9 cellular contexts compared by ENCODE assay signal in the genomic region with DNA sequence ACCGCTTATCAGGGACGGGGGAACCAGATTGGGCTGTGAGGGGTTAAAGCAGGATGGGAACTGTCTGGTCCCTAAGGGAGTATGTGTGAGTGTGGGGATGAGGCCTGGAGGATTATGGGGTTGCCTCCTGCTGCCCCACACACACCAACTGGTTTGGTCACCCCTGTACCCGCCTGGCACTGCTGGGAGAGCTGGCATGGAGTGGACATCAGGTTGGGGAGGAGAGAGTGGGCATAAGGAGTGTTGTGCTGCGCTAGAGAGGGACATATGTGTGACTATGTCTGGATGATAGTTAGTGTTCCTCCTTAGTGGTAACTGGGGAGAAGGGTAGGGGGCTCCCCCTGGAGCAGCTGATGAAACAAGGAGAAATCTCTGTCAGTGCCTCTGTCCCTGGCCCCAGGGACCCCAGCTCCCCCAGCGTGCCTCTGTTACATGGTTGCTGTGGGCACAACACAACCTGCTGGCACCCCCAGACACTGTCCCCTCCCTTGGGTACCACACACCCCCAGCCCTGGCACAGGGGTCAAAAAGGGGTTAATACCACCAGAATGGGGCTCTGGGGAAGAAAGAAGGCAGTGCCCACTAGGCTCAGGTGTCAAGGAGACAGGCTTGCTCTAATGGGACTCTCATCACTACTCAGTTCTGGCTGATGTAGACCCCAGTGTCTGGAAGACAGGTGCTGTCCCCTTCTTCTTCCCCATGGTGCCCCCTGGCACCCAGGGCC. TPM values are rescaled to one million over a fixed set of nuclear protein-coding genes. Genes with fewer than 3 reads are reported as not detected.
A peak's percentile ranks its signal among the peaks of the same experiment; 100 is the strongest.
DNase-seq lines count a peak whose midpoint lies in the region; ATAC-seq, FAIRE-seq and TF ChIP-seq lines count a peak whose summit lies in the region.
"Had no signal": no experiment of that assay in that cellular context is flagged by ENCODE, and none has a peak within 500 bp of the region (broad histone marks: within the 10 kb centered on the region; RNA-seq: fewer than 3 reads in every experiment).

No MANE protein-coding gene starts in this region.

- no peak for TF ChIP-seq RAD21 in HepG2 (CRISPR knock-in tag; IDR thresholded peaks at IDR 0.05)

- TF ChIP-seq POLR2A in HepG2 (IDR thresholded peaks at IDR 0.05; ENCODE audit: insufficient read depth in 1 of 2, low read depth in 2 of 2, low read length in 2 of 2), result no peak; a peak in 1 of 4 replicates
- no peak for TF ChIP-seq POLR2A in thyroid gland (IDR thresholded peaks at IDR 0.05)

- peaks cover 18% of the 10 kb centered on the region for H3K36me3 Mint-ChIP-seq in activated CD4-positive, alpha-beta T cell treated with anti-CD3 and anti-CD28 coated beads for 36 hours (ENCODE audit: low read depth)

- TF ChIP-seq CTCF in astrocyte of the cerebellum (IDR thresholded peaks at IDR 0.05; ENCODE audit: low read depth, low read length, missing control alignments) (no peak), HepG2 (CRISPR knock-in tag; IDR thresholded peaks at IDR 0.05) (no peak), thyroid gland (IDR thresholded peaks at IDR 0.05) (no peak)

- H3K4me1 ChIP-seq in HepG2 (ENCODE audit: insufficient read depth, low read length) (peaks cover 60% of the 10 kb centered on the region), thyroid gland (peaks cover 61 to 65% of the 10 kb centered on the region in 2 donors)

- H3K4me1 Mint-ChIP-seq in activated CD4-positive, alpha-beta T cell treated with anti-CD3 and anti-CD28 coated beads for 36 hours, result peaks cover 46% of the 10 kb centered on the region

- no peaks in the 10 kb centered on the region for H3K9me3 ChIP-seq in HepG2 (ENCODE audit: low read length)
- no peaks in the 10 kb centered on the region for H3K9me3 ChIP-seq in thyroid gland

- H3K27me3 ChIP-seq in HepG2 (ENCODE audit: control insufficient read depth in 1 of 2, insufficient read depth in 2 of 2, low read length in 2 of 2) (no peaks in the 10 kb centered on the region; a peak in 1 of 5 replicates), thyroid gland (no peaks in the 10 kb centered on the region)

- CTCF ChIA-PET in activated CD4-positive, alpha-beta T cell treated with anti-CD3 and anti-CD28 coated beads for 36 hours (lab: Charles Lee), result interaction anchor here (0.6 to 8.0 kb wide), 3 partner anchors 10 to 189 kb away, joined by 3 to 86 read pairs (median 3); no protein-coding TSS in a partner anchor
- CTCF ChIA-PET in HepG2 (lab: Yijun Ruan, JAX; ENCODE audit: low intra/inter-chr PET ratio, low total read pairs), result interaction anchor here (1.6 kb wide), 1 partner anchor 13 kb away, joined by 5 read pairs; no protein-coding TSS in a partner anchor

- BruUV-seq in HepG2 (replicated peaks; lab: Mats Ljungman, UMichigan), result no TSS peak

- H3K9ac ChIP-seq in HepG2 (ENCODE audit: insufficient read depth, low read depth, low read length), result peak overlapping the region; percentile 95

- peak overlapping the region; percentile 96 for H3K4me3 Mint-ChIP-seq in activated CD4-positive, alpha-beta T cell treated with anti-CD3 and anti-CD28 coated beads for 36 hours

- no peak for TF ChIP-seq EP300 in HepG2 (IDR thresholded peaks at IDR 0.05; ENCODE audit: low read depth in 2 of 2, low read length in 2 of 2)
- TF ChIP-seq EP300 in HepG2 (CRISPR knock-in tag; IDR thresholded peaks at IDR 0.05; ENCODE audit: borderline replicate concordance), result no peak

- intact Hi-C loops in activated CD4-positive, alpha-beta T cell treated with anti-CD3 and anti-CD28 coated beads for 36 hours (cut with DNase I, micrococcal nuclease), result loop anchor here (5.0 to 10.0 kb wide), 6 partner anchors 48 to 1500 kb away; a partner anchor contains a TSS
- intact Hi-C loops in HepG2 (cut with micrococcal nuclease; ENCODE audit: unreplicated experiment), result loop anchor here (5.0 kb wide), 1 partner anchor 447 kb away; a partner anchor contains a TSS
- intact Hi-C loops in thyroid gland (cut with DNase I), result no loop called here

- H3K36me3 ChIP-seq in HepG2 (replicated peaks in 1 of 2; ENCODE audit: control insufficient read depth in 1 of 2, insufficient read depth in 2 of 2, low read length in 2 of 2) (peaks cover 0 to 1% of the 10 kb centered on the region in 2 experiments; a peak in 3 of 5 replicates), thyroid gland (no peaks in the 10 kb centered on the region)

- peak overlapping the region; percentile 82 for H3K4me3 ChIP-seq in astrocyte of the cerebellum (ENCODE audit: low read depth, low read length)
- peak overlapping the region; percentile 86 to 98 (median 98) for H3K4me3 ChIP-seq in HepG2 (replicated peaks in 1 of 3; ENCODE audit: insufficient read depth in 1 of 3, low read depth in 2 of 3, low read length in 3 of 3)
- H3K4me3 ChIP-seq in thyroid gland (replicated peaks in 1 of 3), result peak overlapping the region; percentile 25 to 93 (median 86)

- no peaks in the 10 kb centered on the region for H3K9me3 Mint-ChIP-seq in activated CD4-positive, alpha-beta T cell treated with anti-CD3 and anti-CD28 coated beads for 36 hours (ENCODE audit: low read depth)

- peaks cover 40% of the 10 kb centered on the region for H3K79me2 ChIP-seq in HepG2 (ENCODE audit: insufficient read depth, low read length)

- POLR2A ChIA-PET in activated CD4-positive, alpha-beta T cell treated with anti-CD3 and anti-CD28 coated beads for 36 hours (lab: Charles Lee), result interaction anchor here (1.1 to 1.3 kb wide), 2 partner anchors 11 to 30 kb away, joined by 3 read pairs; a partner anchor contains a TSS
- POLR2A ChIA-PET in HepG2 (lab: Yijun Ruan, JAX), result interaction anchor here (0.8 to 6.7 kb wide), 9 partner anchors 9 to 68 kb away, joined by 3 to 90 read pairs (median 3); a partner anchor contains a TSS

- peak overlapping the region; percentile 89 for H3K4me2 ChIP-seq in HepG2 (ENCODE audit: low read depth, low read length)

- H4K20me1 ChIP-seq in HepG2 (ENCODE audit: insufficient read depth, low read length), result peaks cover 4% of the 10 kb centered on the region; the same call in 1 of the 2 replicates

- H3K27ac Mint-ChIP-seq in activated CD4-positive, alpha-beta T cell treated with anti-CD3 and anti-CD28 coated beads for 36 hours, result peak overlapping the region; percentile 95

- DNase-seq in activated CD4-positive, alpha-beta T cell treated with anti-CD3 and anti-CD28 coated beads for 36 hours, result peak; percentile 66
- no peak for DNase-seq in activated CD4-positive, alpha-beta T cell treated with anti-CD3 and anti-CD28 coated beads for 4 hours
- no peak for DNase-seq in astrocyte of the cerebellum (ENCODE audit: low read depth)
- no peak for DNase-seq in HepG2 (ENCODE audit: low spot score)
- DNase-seq in thyroid gland, result no peak
- no peak for DNase-seq in NCI-H187 treated with DMSO at 0.1 percent for 48 hours (lab: John Stamatoyannopoulos, UW)
- DNase-seq: DND-41 had no signal

- H3K27me3 Mint-ChIP-seq in activated CD4-positive, alpha-beta T cell treated with anti-CD3 and anti-CD28 coated beads for 36 hours, result no peaks in the 10 kb centered on the region

- H2AFZ ChIP-seq in HepG2 (ENCODE audit: low read length), result no peak overlapping the region

- WGBS in HepG2 (ENCODE audit: low lambda C conversion rate), result 51% methylated on average over 4 of the region's 5 CpGs
- 21 to 34% methylated on average over 5 of the region's 5 CpGs for whole genome bisulfite sequencing in thyroid gland, 2 donors

- H3K27ac ChIP-seq in HepG2 (ENCODE audit: extremely low read length, insufficient read depth, low read length) (peak overlapping the region; percentile 97), thyroid gland (peak overlapping the region; percentile 91 to 99 (median 95))

- in situ Hi-C loops in astrocyte of the cerebellum (cut with HindIII; ENCODE audit: low sequenced_read_pairs), result no loop called here
- in situ Hi-C loops in HepG2 (cut with HindIII; ENCODE audit: extremely low pct_ligation_motif_present, low pct_unique_long_range_greater_than_20kb), result no loop called here

- FAIRE-seq in HepG2 (lab: Jason Lieb, UNC), result no peak

- no peak for ATAC-seq in activated CD4-positive, alpha-beta T cell treated with anti-CD3 and anti-CD28 coated beads for 36 hours
- ATAC-seq in HepG2 (no peak), GM21786 (IDR thresholded peaks at IDR 0.05; ENCODE audit: unreplicated experiment) (no peak), HG02610 (IDR thresholded peaks at IDR 0.05; ENCODE audit: unreplicated experiment) (no peak)

RNA-seq across cellular contexts. Expression of a gene that starts 1.9 kb away (rescaled TPM):
- 100 to 1,000 TPM in 1 of 2 experiments, 10 to 100 TPM in 1; 94.0 to 105 TPM for total RNA-seq in activated CD4-positive, alpha-beta T cell treated with anti-CD3 and anti-CD28 coated beads for 36 hours
- total RNA-seq in HepG2 (2016; rRNA removed; fragmentation: Illumina TruSeq; extraction: Trizol), result 10.1 and 15.5 TPM in 2 replicates
- total RNA-seq in HepG2 (2016; cell fraction: cytosol; rRNA removed; fragmentation: Illumina TruSeq; extraction: Trizol; ENCODE audit: low read depth), result 2.1 and 2.9 TPM in 2 replicates
- total RNA-seq in HepG2 (2016; cell fraction: insoluble cytoplasmic fraction; rRNA removed; fragmentation: Illumina TruSeq; extraction: Trizol), result 9.4 and 15.2 TPM in 2 replicates
- 7.3 and 8.2 TPM in 2 replicates for total RNA-seq in HepG2 (2016; cell fraction: membrane; rRNA removed; fragmentation: Illumina TruSeq; extraction: Trizol)
- 12.6 TPM in 2 replicates for total RNA-seq in HepG2 (2016; cell fraction: nucleus; rRNA removed; fragmentation: Illumina TruSeq; extraction: Trizol)
- polyA plus RNA-seq in HepG2 (2011; rRNA removed), result 17.5 and 22.3 TPM in 2 replicates
- polyA plus RNA-seq in HepG2 (2011; cell fraction: cytosol; rRNA removed), result 15.0 and 19.2 TPM in 2 replicates
- 45.5 and 50.7 TPM in 2 replicates for polyA plus RNA-seq in HepG2 (2011; cell fraction: nucleus; rRNA removed)
- polyA plus RNA-seq in HepG2 (2012), result 9.8 and 10.8 TPM in 2 replicates
- 1.1 and 1.7 TPM in 2 replicates for polyA plus RNA-seq in HepG2 (2016; cell fraction: cytosol; fragmentation: Illumina TruSeq; extraction: Trizol; ENCODE audit: low read depth)
- polyA plus RNA-seq in HepG2 (2016; cell fraction: insoluble cytoplasmic fraction; fragmentation: Illumina TruSeq; extraction: Trizol; ENCODE audit: low read depth), result 10.5 and 12.2 TPM in 2 replicates
- 4.4 and 5.4 TPM in 2 replicates for polyA plus RNA-seq in HepG2 (2016; cell fraction: membrane; fragmentation: Illumina TruSeq; extraction: Trizol; ENCODE audit: low read depth)
- polyA plus RNA-seq in HepG2 (2016; cell fraction: nucleus; fragmentation: Illumina TruSeq; extraction: Trizol; ENCODE audit: insufficient read depth, low read depth), result 31.6 and 39.9 TPM in 2 replicates
- 32.5 and 45.9 TPM in 2 replicates for polyA minus RNA-seq in HepG2 (2011; rRNA and poly(A)+ RNA removed; ENCODE audit: low replicate concordance)
- polyA minus RNA-seq in HepG2 (2011; cell fraction: cytosol; rRNA and poly(A)+ RNA removed), result 9.9 and 13.2 TPM in 2 replicates
- 10.3 and 13.3 TPM in 2 replicates for polyA minus RNA-seq in HepG2 (2011; cell fraction: nucleus; rRNA and poly(A)+ RNA removed)
- 10 to 100 TPM; 35.7 to 89.8 (median 47.3) TPM for total RNA-seq in thyroid gland

RNA-seq across cellular contexts. Expression of a gene that starts 11.1 kb away (rescaled TPM):
- under 1 TPM; 0.79 to 0.80 TPM for total RNA-seq in activated CD4-positive, alpha-beta T cell treated with anti-CD3 and anti-CD28 coated beads for 36 hours
- total RNA-seq in HepG2 (2016; rRNA removed; fragmentation: Illumina TruSeq; extraction: Trizol), result 0.29 TPM in 1 of 2 replicates, not detected in the other
- total RNA-seq in HepG2 (2016; cell fraction: cytosol; rRNA removed; fragmentation: Illumina TruSeq; extraction: Trizol; ENCODE audit: low read depth), result not detected in 2 replicates
- 0.32 TPM in 1 of 2 replicates, not detected in the other for total RNA-seq in HepG2 (2016; cell fraction: insoluble cytoplasmic fraction; rRNA removed; fragmentation: Illumina TruSeq; extraction: Trizol)
- not detected in 2 replicates for total RNA-seq in HepG2 (2016; cell fraction: membrane; rRNA removed; fragmentation: Illumina TruSeq; extraction: Trizol)
- 1.1 and 1.3 TPM in 2 replicates for total RNA-seq in HepG2 (2016; cell fraction: nucleus; rRNA removed; fragmentation: Illumina TruSeq; extraction: Trizol)
- polyA plus RNA-seq in HepG2 (2011; rRNA removed), result not detected in 2 replicates
- not detected in 2 replicates for polyA plus RNA-seq in HepG2 (2011; cell fraction: cytosol; rRNA removed)
- polyA plus RNA-seq in HepG2 (2011; cell fraction: nucleus; rRNA removed), result 0.29 and 0.40 TPM in 2 replicates
- not detected in 2 replicates for polyA plus RNA-seq in HepG2 (2012)
- not detected in 2 replicates for polyA plus RNA-seq in HepG2 (2016; cell fraction: cytosol; fragmentation: Illumina TruSeq; extraction: Trizol; ENCODE audit: low read depth)
- polyA plus RNA-seq in HepG2 (2016; cell fraction: insoluble cytoplasmic fraction; fragmentation: Illumina TruSeq; extraction: Trizol; ENCODE audit: low read depth), result not detected in 2 replicates
- not detected in 2 replicates for polyA plus RNA-seq in HepG2 (2016; cell fraction: membrane; fragmentation: Illumina TruSeq; extraction: Trizol; ENCODE audit: low read depth)
- not detected in 2 replicates for polyA plus RNA-seq in HepG2 (2016; cell fraction: nucleus; fragmentation: Illumina TruSeq; extraction: Trizol; ENCODE audit: insufficient read depth, low read depth)
- 1.3 and 7.6 TPM in 2 replicates for polyA minus RNA-seq in HepG2 (2011; rRNA and poly(A)+ RNA removed; ENCODE audit: low replicate concordance)
- polyA minus RNA-seq in HepG2 (2011; cell fraction: cytosol; rRNA and poly(A)+ RNA removed), result not detected in 2 replicates
- 1.6 TPM in 1 of 2 replicates, not detected in the other for polyA minus RNA-seq in HepG2 (2011; cell fraction: nucleus; rRNA and poly(A)+ RNA removed)
- total RNA-seq in thyroid gland, result not detected

RNA-seq across cellular contexts. Expression of a gene that starts 21.4 kb away (rescaled TPM):
- total RNA-seq in activated CD4-positive, alpha-beta T cell treated with anti-CD3 and anti-CD28 coated beads for 36 hours, result 10 to 100 TPM; 38.0 to 42.4 TPM
- total RNA-seq in HepG2 (2016; rRNA removed; fragmentation: Illumina TruSeq; extraction: Trizol) (32.8 and 32.9 TPM in 2 replicates), thyroid gland (10 to 100 TPM; 24.1 to 39.3 (median 31.1) TPM)
- total RNA-seq in HepG2 (2016; cell fraction: cytosol; rRNA removed; fragmentation: Illumina TruSeq; extraction: Trizol; ENCODE audit: low read depth), result 21.5 and 22.7 TPM in 2 replicates
- total RNA-seq in HepG2 (2016; cell fraction: insoluble cytoplasmic fraction; rRNA removed; fragmentation: Illumina TruSeq; extraction: Trizol), result 29.0 and 37.1 TPM in 2 replicates
- 23.4 and 27.9 TPM in 2 replicates for total RNA-seq in HepG2 (2016; cell fraction: membrane; rRNA removed; fragmentation: Illumina TruSeq; extraction: Trizol)
- total RNA-seq in HepG2 (2016; cell fraction: nucleus; rRNA removed; fragmentation: Illumina TruSeq; extraction: Trizol), result 37.9 and 38.9 TPM in 2 replicates
- polyA plus RNA-seq in HepG2 (2011; rRNA removed), result 25.9 and 30.3 TPM in 2 replicates
- polyA plus RNA-seq in HepG2 (2011; cell fraction: cytosol; rRNA removed), result 16.4 and 22.8 TPM in 2 replicates
- polyA plus RNA-seq in HepG2 (2011; cell fraction: nucleus; rRNA removed), result 84.3 and 94.4 TPM in 2 replicates
- 15.3 and 18.2 TPM in 2 replicates for polyA plus RNA-seq in HepG2 (2012)
- polyA plus RNA-seq in HepG2 (2016; cell fraction: cytosol; fragmentation: Illumina TruSeq; extraction: Trizol; ENCODE audit: low read depth), result 17.3 and 18.3 TPM in 2 replicates
- polyA plus RNA-seq in HepG2 (2016; cell fraction: insoluble cytoplasmic fraction; fragmentation: Illumina TruSeq; extraction: Trizol; ENCODE audit: low read depth), result 28.5 and 31.1 TPM in 2 replicates
- 17.7 and 19.3 TPM in 2 replicates for polyA plus RNA-seq in HepG2 (2016; cell fraction: membrane; fragmentation: Illumina TruSeq; extraction: Trizol; ENCODE audit: low read depth)
- polyA plus RNA-seq in HepG2 (2016; cell fraction: nucleus; fragmentation: Illumina TruSeq; extraction: Trizol; ENCODE audit: insufficient read depth, low read depth), result 64.3 and 72.6 TPM in 2 replicates
- polyA minus RNA-seq in HepG2 (2011; rRNA and poly(A)+ RNA removed; ENCODE audit: low replicate concordance), result 34.0 and 163 TPM in 2 replicates
- polyA minus RNA-seq in HepG2 (2011; cell fraction: cytosol; rRNA and poly(A)+ RNA removed), result 7.6 and 9.5 TPM in 2 replicates
- 15.7 and 16.8 TPM in 2 replicates for polyA minus RNA-seq in HepG2 (2011; cell fraction: nucleus; rRNA and poly(A)+ RNA removed)

RNA-seq across cellular contexts. Expression of a gene that starts 29.1 kb away (rescaled TPM):
- under 1 TPM; 0.46 to 0.67 TPM for total RNA-seq in activated CD4-positive, alpha-beta T cell treated with anti-CD3 and anti-CD28 coated beads for 36 hours
- total RNA-seq in HepG2 (2016; rRNA removed; fragmentation: Illumina TruSeq; extraction: Trizol) (not detected in 2 replicates), thyroid gland (1 to 10 TPM in 1 of 4 donors, under 1 TPM in 2, not detected in 1; 0.33 to 4.2 (median 0.50) TPM)
- total RNA-seq in HepG2 (2016; cell fraction: cytosol; rRNA removed; fragmentation: Illumina TruSeq; extraction: Trizol; ENCODE audit: low read depth), result not detected in 2 replicates
- total RNA-seq in HepG2 (2016; cell fraction: insoluble cytoplasmic fraction; rRNA removed; fragmentation: Illumina TruSeq; extraction: Trizol), result not detected in 2 replicates
- not detected in 2 replicates for total RNA-seq in HepG2 (2016; cell fraction: membrane; rRNA removed; fragmentation: Illumina TruSeq; extraction: Trizol)
- total RNA-seq in HepG2 (2016; cell fraction: nucleus; rRNA removed; fragmentation: Illumina TruSeq; extraction: Trizol), result not detected in 2 replicates
- 0.74 and 0.80 TPM in 2 replicates for polyA plus RNA-seq in HepG2 (2011; rRNA removed)
- polyA plus RNA-seq in HepG2 (2011; cell fraction: cytosol; rRNA removed), result 0.17 and 0.19 TPM in 2 replicates
- polyA plus RNA-seq in HepG2 (2011; cell fraction: nucleus; rRNA removed), result 7.8 and 11.4 TPM in 2 replicates
- 0.35 and 1.6 TPM in 2 replicates for polyA plus RNA-seq in HepG2 (2012)
- polyA plus RNA-seq in HepG2 (2016; cell fraction: cytosol; fragmentation: Illumina TruSeq; extraction: Trizol; ENCODE audit: low read depth), result 0.29 TPM in 1 of 2 replicates, not detected in the other
- not detected in 2 replicates for polyA plus RNA-seq in HepG2 (2016; cell fraction: insoluble cytoplasmic fraction; fragmentation: Illumina TruSeq; extraction: Trizol; ENCODE audit: low read depth)
- polyA plus RNA-seq in HepG2 (2016; cell fraction: membrane; fragmentation: Illumina TruSeq; extraction: Trizol; ENCODE audit: low read depth), result not detected in 2 replicates
- polyA plus RNA-seq in HepG2 (2016; cell fraction: nucleus; fragmentation: Illumina TruSeq; extraction: Trizol; ENCODE audit: insufficient read depth, low read depth), result 0.29 TPM in 1 of 2 replicates, not detected in the other
- polyA minus RNA-seq in HepG2 (2011; rRNA and poly(A)+ RNA removed; ENCODE audit: low replicate concordance), result 0.08 and 2.6 TPM in 2 replicates
- not detected in 2 replicates for polyA minus RNA-seq in HepG2 (2011; cell fraction: cytosol; rRNA and poly(A)+ RNA removed)
- 0.37 TPM in 1 of 2 replicates, not detected in the other for polyA minus RNA-seq in HepG2 (2011; cell fraction: nucleus; rRNA and poly(A)+ RNA removed)

RNA-seq across cellular contexts. Expression of a gene that starts 29.1 kb away (rescaled TPM):
- total RNA-seq in activated CD4-positive, alpha-beta T cell treated with anti-CD3 and anti-CD28 coated beads for 36 hours, result not detected
- total RNA-seq in HepG2 (2016; rRNA removed; fragmentation: Illumina TruSeq; extraction: Trizol), result not detected in 2 replicates
- not detected in 2 replicates for total RNA-seq in HepG2 (2016; cell fraction: cytosol; rRNA removed; fragmentation: Illumina TruSeq; extraction: Trizol; ENCODE audit: low read depth)
- not detected in 2 replicates for total RNA-seq in HepG2 (2016; cell fraction: insoluble cytoplasmic fraction; rRNA removed; fragmentation: Illumina TruSeq; extraction: Trizol)
- total RNA-seq in HepG2 (2016; cell fraction: membrane; rRNA removed; fragmentation: Illumina TruSeq; extraction: Trizol), result not detected in 2 replicates
- not detected in 2 replicates for total RNA-seq in HepG2 (2016; cell fraction: nucleus; rRNA removed; fragmentation: Illumina TruSeq; extraction: Trizol)
- polyA plus RNA-seq in HepG2 (2011; rRNA removed), result 0.04 TPM in 1 of 2 replicates, not detected in the other
- not detected in 2 replicates for polyA plus RNA-seq in HepG2 (2011; cell fraction: cytosol; rRNA removed)
- 0.19 and 0.24 TPM in 2 replicates for polyA plus RNA-seq in HepG2 (2011; cell fraction: nucleus; rRNA removed)
- polyA plus RNA-seq in HepG2 (2012), result not detected in 2 replicates
- not detected in 2 replicates for polyA plus RNA-seq in HepG2 (2016; cell fraction: cytosol; fragmentation: Illumina TruSeq; extraction: Trizol; ENCODE audit: low read depth)
- not detected in 2 replicates for polyA plus RNA-seq in HepG2 (2016; cell fraction: insoluble cytoplasmic fraction; fragmentation: Illumina TruSeq; extraction: Trizol; ENCODE audit: low read depth)
- polyA plus RNA-seq in HepG2 (2016; cell fraction: membrane; fragmentation: Illumina TruSeq; extraction: Trizol; ENCODE audit: low read depth), result not detected in 2 replicates
- polyA plus RNA-seq in HepG2 (2016; cell fraction: nucleus; fragmentation: Illumina TruSeq; extraction: Trizol; ENCODE audit: insufficient read depth, low read depth), result not detected in 2 replicates
- polyA minus RNA-seq in HepG2 (2011; rRNA and poly(A)+ RNA removed; ENCODE audit: low replicate concordance), result not detected in 2 replicates
- not detected in 2 replicates for polyA minus RNA-seq in HepG2 (2011; cell fraction: cytosol; rRNA and poly(A)+ RNA removed)
- polyA minus RNA-seq in HepG2 (2011; cell fraction: nucleus; rRNA and poly(A)+ RNA removed), result not detected in 2 replicates
- under 1 TPM in 1 of 4 donors, not detected in 3; 0.24 TPM for total RNA-seq in thyroid gland
